Comparison of ENCODE assay signal across 16 cellular contexts in genomic region chr1:196654271-196654670, GRCh38. TPM values are rescaled to one million over a fixed set of nuclear protein-coding genes. Genes with fewer than 3 reads are reported as not detected.
A peak's percentile ranks its signal among the peaks of the same experiment; 100 is the strongest.
DNase-seq lines count a peak whose midpoint lies in the region; ATAC-seq, FAIRE-seq and TF ChIP-seq lines count a peak whose summit lies in the region.
"Had no signal": no experiment of that assay in that cellular context is flagged by ENCODE, and none has a peak within 500 bp of the region (broad histone marks: within the 10 kb centered on the region; RNA-seq: fewer than 3 reads in every experiment).

No MANE protein-coding gene starts in this region.

- no peaks in the 10 kb centered on the region for H3F3A ChIP-seq in SU-DHL-6 (ENCODE audit: insufficient read depth)

- H3K4me2 ChIP-seq in SU-DHL-6 (ENCODE audit: low read depth, low read length, poor library complexity, severe bottlenecking) (peak overlapping the region; percentile 49), fibroblast of lung (ENCODE audit: extremely low read depth, insufficient read depth, low read length) (peak overlapping the region; percentile 84)

- no peaks in the 10 kb centered on the region for H3K36me3 ChIP-seq in ACC112 (ENCODE audit: insufficient read depth, low read length)
- no peaks in the 10 kb centered on the region for H3K36me3 ChIP-seq in SU-DHL-6 (ENCODE audit: low read length)
- H3K36me3 ChIP-seq in fibroblast of lung (ENCODE audit: control insufficient read depth, insufficient read depth, low read length) = no peaks in the 10 kb centered on the region
- H3K36me3 ChIP-seq in ovary = no peaks in the 10 kb centered on the region
- H3K36me3 ChIP-seq in body of pancreas (replicated peaks in 1 of 2; ENCODE audit: insufficient read depth in 1 of 2, low read depth in 2 of 2) = no peaks in the 10 kb centered on the region

- no peak for TF ChIP-seq CTCF in SU-DHL-6 (IDR thresholded peaks at IDR 0.05; ENCODE audit: insufficient read depth, low read length, poor library complexity, severe bottlenecking)
- TF ChIP-seq CTCF in fibroblast of lung (conservative IDR thresholded peaks at IDR 0.05 in 1 of 2, IDR thresholded peaks at IDR 0.05 in 1 of 2; ENCODE audit: low read depth in 1 of 2, low read length in 2 of 2) = no peak
- no peak for TF ChIP-seq CTCF in ovary (IDR thresholded peaks at IDR 0.05)
- TF ChIP-seq CTCF in D721Med (IDR thresholded peaks at IDR 0.05; ENCODE audit: insufficient read depth, missing control alignments) = no peak
- TF ChIP-seq CTCF in body of pancreas (IDR thresholded peaks at IDR 0.05) = no peak

- H3K9ac ChIP-seq in SU-DHL-6 (ENCODE audit: low read length) (no peak overlapping the region), fibroblast of lung (ENCODE audit: insufficient read depth, low read length) (no peak overlapping the region)

- no peak for TF ChIP-seq EP300 in ovary (IDR thresholded peaks at IDR 0.05)

- peaks cover 12% of the 10 kb centered on the region for H3K4me1 ChIP-seq in ACC112 (ENCODE audit: control insufficient read depth, insufficient read depth, low read length, unreplicated experiment)
- H3K4me1 ChIP-seq in fibroblast of lung (ENCODE audit: control insufficient read depth, extremely low read depth, insufficient read depth, low read length) = no peaks in the 10 kb centered on the region
- H3K4me1 ChIP-seq in ovary (ENCODE audit: insufficient read depth) = peaks cover 5% of the 10 kb centered on the region
- H3K4me1 ChIP-seq in body of pancreas = no peaks in the 10 kb centered on the region

- 9 to 30% (median 18%) methylated on average over 2 of the region's 2 CpGs for WGBS in ovary, 3 donors
- WGBS in body of pancreas, 2 donors = 48 to 56% methylated on average over 2 of the region's 2 CpGs

- H3K9me3 ChIP-seq in SU-DHL-6 (ENCODE audit: insufficient read depth, low read length) (no peaks in the 10 kb centered on the region), fibroblast of lung (ENCODE audit: control insufficient read depth, insufficient read depth, low read depth, low read length) (no peaks in the 10 kb centered on the region), ovary (no peaks in the 10 kb centered on the region), body of pancreas (no peaks in the 10 kb centered on the region)

- TF ChIP-seq POLR2A in ovary (IDR thresholded peaks at IDR 0.05) (no peak), body of pancreas (IDR thresholded peaks at IDR 0.05) (no peak)

- H2AFZ ChIP-seq in ACC112 (ENCODE audit: low read length, unreplicated experiment) (peak overlapping the region; percentile 69), SU-DHL-6 (ENCODE audit: low read depth, low read length, severe bottlenecking) (peak overlapping the region; percentile 51), fibroblast of lung (ENCODE audit: low read length) (no peak overlapping the region)

- ATAC-seq in body of pancreas = no peak
- ATAC-seq: activated CD4-positive, CD25-positive, alpha-beta regulatory T cell treated with anti-CD3 and anti-CD28 coated beads, Interleukin-2, amount 50 U/mL, for 24 hours; activated CD8-positive, alpha-beta memory T cell treated with anti-CD3 and anti-CD28 coated beads, Interleukin-2, amount 10 ng/mL, durations not matched to agents 7 days and 5 days had no signal

- peak overlapping the region; percentile 1; the same call in 1 of the 2 replicates for H3K27ac ChIP-seq in ACC112 (ENCODE audit: low read depth, low read length)
- H3K27ac ChIP-seq in SU-DHL-6 (ENCODE audit: low read depth, low read length) = no peak overlapping the region
- no peak overlapping the region for H3K27ac ChIP-seq in fibroblast of lung (ENCODE audit: insufficient read depth, low read length)
- H3K27ac ChIP-seq in ovary = peak overlapping the region in 1 of 2 donors; percentile 30
- no peak overlapping the region for H3K27ac ChIP-seq in body of pancreas

- DNase-seq in fibroblast of lung (ENCODE audit: low read depth in 2 of 2) (no peak), ovary (no peak), D721Med (ENCODE audit: insufficient read length, low spot score) (no peak), AG08396 (ENCODE audit: low spot score) (no peak), HuH-7 (ENCODE audit: low spot score) (no peak), body of pancreas (no peak)
- DNase-seq: activated CD8-positive, alpha-beta memory T cell treated with anti-CD3 and anti-CD28 coated beads, Interleukin-2, amount 10 ng/mL, durations not matched to agents 7 days and 5 days; activated gamma-delta T cell; aorta; hippocampal formation; NCI-H146; NCI-H2227 treated with DMSO at 0.1 percent for 48 hours; posterior cingulate gyrus had no signal

- H3K79me2 ChIP-seq in ACC112 (ENCODE audit: control insufficient read depth, insufficient read depth, low read length, unreplicated experiment) (peaks cover 38% of the 10 kb centered on the region), SU-DHL-6 (ENCODE audit: insufficient read depth, low read length) (no peaks in the 10 kb centered on the region), fibroblast of lung (ENCODE audit: control insufficient read depth, insufficient read depth, low read length) (no peaks in the 10 kb centered on the region)

- no peaks in the 10 kb centered on the region for H3K27me3 ChIP-seq in ACC112 (ENCODE audit: insufficient read depth, low read length)
- no peaks in the 10 kb centered on the region for H3K27me3 ChIP-seq in SU-DHL-6 (ENCODE audit: low read length)
- no peaks in the 10 kb centered on the region for H3K27me3 ChIP-seq in fibroblast of lung (ENCODE audit: control insufficient read depth, insufficient read depth, low read length)
- no peaks in the 10 kb centered on the region for H3K27me3 ChIP-seq in ovary
- H3K27me3 ChIP-seq in body of pancreas = no peaks in the 10 kb centered on the region

- no peaks in the 10 kb centered on the region for H4K20me1 ChIP-seq in SU-DHL-6 (ENCODE audit: low read depth, low read length)
- H4K20me1 ChIP-seq in fibroblast of lung (ENCODE audit: control insufficient read depth, extremely low read depth, insufficient read depth, low read length) = no peaks in the 10 kb centered on the region

- intact Hi-C loops in ovary (cut with DNase I) (loop anchor here in 2 of 4 donors (10.0 kb wide), 2 partner anchors 49 to 299 kb away; partner anchors contain the start of gene KCNT2 (in 1 of the 2)), body of pancreas (cut with DNase I) (no loop called here)

- H3K4me3 ChIP-seq in ACC112 (ENCODE audit: low read depth, low read length) = peak overlapping the region; percentile 87
- no peak overlapping the region for H3K4me3 ChIP-seq in SU-DHL-6 (ENCODE audit: insufficient read depth, low read length, poor library complexity, severe bottlenecking)
- peak overlapping the region in 3 of 4 experiments; percentile 44 to 79 (median 59) for H3K4me3 ChIP-seq in fibroblast of lung (replicated peaks in 1 of 4; ENCODE audit: control extremely low read depth in 1 of 4, insufficient read depth in 1 of 4, low read depth in 3 of 4, low read length in 4 of 4)
- peak overlapping the region; percentile 29 for H3K4me3 ChIP-seq in ovary
- H3K4me3 ChIP-seq in body of pancreas = no peak overlapping the region

- H3K9me2 ChIP-seq in SU-DHL-6 (replicated peaks; ENCODE audit: insufficient read depth, low read length) = no peaks in the 10 kb centered on the region

- FAIRE-seq in D721Med (lab: Jason Lieb, UNC) = no peak

RNA-seq across cellular contexts. Expression of gene CFH, which starts 2.4 kb away (rescaled TPM):
- total RNA-seq in fibroblast of lung (146 and 237 TPM in 2 replicates), ovary (100 to 1,000 TPM in 6 of 7 donors, 10 to 100 TPM in 1; 95.4 to 438 (median 271) TPM), body of pancreas (10 to 100 TPM; 12.2 to 46.7 TPM)
- polyA plus RNA-seq in fibroblast of lung (83.0 and 108 TPM in 2 replicates), ovary (100 to 1,000 TPM; 177 to 351 TPM)
- polyA plus RNA-seq in fibroblast of lung (2012) = 49.9 and 64.7 TPM in 2 replicates
- polyA minus RNA-seq in fibroblast of lung (ENCODE audit: low replicate concordance) = 0.75 and 1.4 TPM in 2 replicates

RNA-seq across cellular contexts. Expression of gene KCNT2, which starts 46.0 kb away (rescaled TPM):
- total RNA-seq in fibroblast of lung (6.4 and 8.1 TPM in 2 replicates), ovary (10 to 100 TPM in 6 of 7 donors, 1 to 10 TPM in 1; 9.3 to 34.9 (median 22.1) TPM), body of pancreas (under 1 TPM; 0.78 to 0.99 TPM)
- polyA plus RNA-seq in fibroblast of lung (0.87 and 0.96 TPM in 2 replicates), ovary (1 to 10 TPM; 5.3 to 9.4 TPM)
- 0.58 and 0.59 TPM in 2 replicates for polyA plus RNA-seq in fibroblast of lung (2012)
- 1.0 and 1.1 TPM in 2 replicates for polyA minus RNA-seq in fibroblast of lung (ENCODE audit: low replicate concordance)
- total RNA-seq: activated CD8-positive, alpha-beta memory T cell treated with anti-CD3 and anti-CD28 coated beads, Interleukin-2, amount 10 ng/mL, durations not matched to agents 7 days and 5 days had no signal

Comparison
In these comparisons a context has a peak if more than half of its experiments do, and no peak if none do; other contexts are left out.
1. H3K4me3 ChIP-seq: peak in ACC112 (single experiment), fibroblast of lung (3 of 4) and ovary (single experiment); none in SU-DHL-6 (single experiment) and body of pancreas (0 of 2).